ENCODE assay signal across 27 cellular contexts in the genomic region with DNA sequence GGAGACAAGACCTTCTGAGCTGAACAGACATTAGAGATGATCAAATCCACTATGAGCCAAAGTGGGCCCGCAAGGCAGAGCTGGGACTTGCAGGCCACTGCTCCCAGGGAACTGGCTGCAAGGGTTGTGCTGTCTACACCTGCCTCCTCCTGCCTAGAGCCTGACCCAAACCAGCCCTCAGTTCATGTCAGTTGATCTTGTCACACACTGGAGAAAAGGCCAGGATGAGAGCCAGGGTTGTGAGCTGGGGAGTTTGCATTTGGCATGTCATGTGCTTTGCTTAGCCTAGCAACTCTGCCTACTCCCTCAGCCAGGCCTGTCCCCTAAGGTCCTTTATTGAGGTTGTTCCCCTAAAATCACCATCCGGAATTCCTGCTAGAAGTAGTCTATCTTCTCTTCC.
"Had no signal": no experiment of that assay in that cellular context is flagged by ENCODE, and none has a peak within 500 bp of the region (broad histone marks: within the 10 kb centered on the region; RNA-seq: fewer than 3 reads in every experiment).

No MANE protein-coding gene starts in this region.

- H3K4me3 Mint-ChIP-seq: activated B cell treated with CpG ODN at 0.5 μM for 24 hours; activated CD4-positive, alpha-beta T cell treated with anti-CD3 and anti-CD28 coated beads for 36 hours; activated naive CD8-positive, alpha-beta T cell; activated T-cell treated with anti-CD3 and anti-CD28 coated beads, Interleukin-2, amount 50 U/mL, for 4 hours; central memory CD8-positive, alpha-beta T cell; immature natural killer cell; memory B cell; nephron progenitor cell; stimulated activated effector memory CD8-positive, alpha-beta T cell treated with anti-CD3 and anti-CD28 coated beads, Interleukin-12 subunit alpha, Interleukin-12 subunit beta, amount 100 ng/mL, for 72 hours; stimulated activated naive CD8-positive, alpha-beta T cell treated with anti-CD3 and anti-CD28 coated beads, Interleukin-15, amount 100 ng/mL, for 72 hours; T-helper 1 cell treated with Interleukin-12 subunit alpha and Interleukin-12 subunit beta and Interleukin-4 antibody, amounts not matched to agents 30 μg/mL and 1 μg/mL, for 36 hours had no signal

- H3K27me3 Mint-ChIP-seq: activated B cell treated with CpG ODN at 0.5 μM for 24 hours; activated CD4-positive, alpha-beta T cell treated with anti-CD3 and anti-CD28 coated beads for 36 hours; activated naive CD8-positive, alpha-beta T cell; central memory CD8-positive, alpha-beta T cell; memory B cell had no signal

- H3K36me3 ChIP-seq: adrenal gland, ascending aorta, pancreas, suprapubic skin, uterus had no signal

- H3K4me3 ChIP-seq: adrenal gland, ascending aorta, hepatocyte, pancreas, suprapubic skin, uterus had no signal

- H3K4me1 Mint-ChIP-seq: activated B cell treated with CpG ODN at 0.5 μM for 24 hours, immature natural killer cell, nephron progenitor cell had no signal

- H3K27me3 ChIP-seq: adrenal gland, ascending aorta, hepatocyte, pancreas, suprapubic skin, uterus had no signal

- H3K9me3 ChIP-seq: adrenal gland, ascending aorta, pancreas, suprapubic skin, uterus had no signal

- H3K27ac ChIP-seq: adrenal gland, ascending aorta, hepatocyte, pancreas, suprapubic skin, uterus had no signal

- H3K36me3 Mint-ChIP-seq: activated naive CD8-positive, alpha-beta T cell; immature natural killer cell; memory B cell; stimulated activated effector memory CD8-positive, alpha-beta T cell treated with anti-CD3 and anti-CD28 coated beads, Interleukin-12 subunit alpha, Interleukin-12 subunit beta, amount 100 ng/mL, for 72 hours had no signal

- DNase-seq: activated B cell treated with CpG ODN at 0.5 μM for 24 hours; activated CD4-positive, alpha-beta T cell treated with anti-CD3 and anti-CD28 coated beads for 36 hours; activated CD4-positive, alpha-beta T cell treated with anti-CD3 and anti-CD28 coated beads, Interleukin-2, amount 50 U/mL, for 4 hours; activated CD8-positive, alpha-beta memory T cell treated with anti-CD3 and anti-CD28 coated beads, Interleukin-2, amount 50 U/mL, for 48 hours; activated naive CD4-positive, alpha-beta T cell; activated T-cell treated with anti-CD3 and anti-CD28 coated beads, Interleukin-2, amount 50 U/mL, for 4 hours; effector CD4-positive, alpha-beta T cell; immature natural killer cell; nephron progenitor cell; small intestine; stimulated activated CD4-positive, alpha-beta T cell treated with anti-CD3 and anti-CD28 coated beads, Interleukin-2, amount 100 ng/mL, for 24 hours; stimulated activated naive CD8-positive, alpha-beta T cell treated with anti-CD3 and anti-CD28 coated beads, Interleukin-15, amount 100 ng/mL, for 72 hours; T1000; trophoblast cell; uterus had no signal

- ATAC-seq: activated CD4-positive, alpha-beta T cell treated with anti-CD3 and anti-CD28 coated beads for 36 hours; activated T-cell treated with anti-CD3 and anti-CD28 coated beads, Interleukin-2, amount 50 U/mL, for 4 hours; sciatic nerve; stimulated activated effector memory CD8-positive, alpha-beta T cell treated with anti-CD3 and anti-CD28 coated beads, Interleukin-12 subunit alpha, Interleukin-12 subunit beta, amount 100 ng/mL, for 72 hours; stimulated activated naive CD8-positive, alpha-beta T cell treated with anti-CD3 and anti-CD28 coated beads, Interleukin-15, amount 100 ng/mL, for 72 hours had no signal

- H3K4me1 ChIP-seq: ascending aorta, pancreas, suprapubic skin, uterus had no signal

- H3K27ac Mint-ChIP-seq: activated B cell treated with CpG ODN at 0.5 μM for 24 hours; activated CD4-positive, alpha-beta T cell treated with anti-CD3 and anti-CD28 coated beads for 36 hours; activated naive CD8-positive, alpha-beta T cell; activated T-helper 2 cell treated with anti-CD3 and anti-CD28 coated beads, Interferon-gamma antibody, Interleukin-2, Interleukin-4, amounts not matched to agents 10 μg/mL and 5 μg/mL and 100 μg/mL, durations not matched to agents 14 hours and 24 hours and 36 hours; immature natural killer cell; memory B cell; nephron progenitor cell; stimulated activated effector memory CD8-positive, alpha-beta T cell treated with anti-CD3 and anti-CD28 coated beads, Interleukin-12 subunit alpha, Interleukin-12 subunit beta, amount 100 ng/mL, for 72 hours; T-helper 1 cell treated with Interleukin-12 subunit alpha and Interleukin-12 subunit beta and Interleukin-4 antibody, amounts not matched to agents 30 μg/mL and 1 μg/mL, for 36 hours had no signal

- H3K9me3 Mint-ChIP-seq: activated B cell treated with CpG ODN at 0.5 μM for 24 hours; activated T-cell treated with anti-CD3 and anti-CD28 coated beads, Interleukin-2, amount 50 U/mL, for 4 hours; activated T-helper 2 cell treated with anti-CD3 and anti-CD28 coated beads, Interferon-gamma antibody, Interleukin-2, Interleukin-4, amounts not matched to agents 10 μg/mL and 5 μg/mL and 100 μg/mL, durations not matched to agents 14 hours and 24 hours and 36 hours; central memory CD8-positive, alpha-beta T cell; immature natural killer cell; memory B cell; nephron progenitor cell; stimulated activated effector memory CD8-positive, alpha-beta T cell treated with anti-CD3 and anti-CD28 coated beads, Interleukin-12 subunit alpha, Interleukin-12 subunit beta, amount 100 ng/mL, for 72 hours; stimulated activated naive CD8-positive, alpha-beta T cell treated with anti-CD3 and anti-CD28 coated beads, Interleukin-15, amount 100 ng/mL, for 72 hours; T-helper 1 cell treated with Interleukin-12 subunit alpha and Interleukin-12 subunit beta and Interleukin-4 antibody, amounts not matched to agents 30 μg/mL and 1 μg/mL, for 36 hours had no signal
